Comparison of ENCODE assay signal across 16 cellular contexts in genomic region chrX:153989971-153990655, GRCh38. TPM values are rescaled to one million over a fixed set of nuclear protein-coding genes. Genes with fewer than 3 reads are reported as not detected.
DNase-seq lines count a peak whose midpoint lies in the region; ATAC-seq lines count a peak whose summit lies in the region.
"Had no signal": no experiment of that assay in that cellular context is flagged by ENCODE, and none has a peak within 500 bp of the region (broad histone marks: within the 10 kb centered on the region; RNA-seq: fewer than 3 reads in every experiment).

No MANE protein-coding gene starts in this region.

- no peak for DNase-seq in activated naive CD4-positive, alpha-beta T cell treated with anti-CD3 and anti-CD28 coated beads, Interleukin-2, amount 50 U/mL, for 72 hours (ENCODE audit: low spot score in 2 of 2)
- peak in 1 of 2 donors; percentile 33 for DNase-seq in stimulated activated naive CD8-positive, alpha-beta T cell treated with anti-CD3 and anti-CD28 coated beads, Interleukin-15, amount 100 ng/mL, for 72 hours
- DNase-seq: CD4-positive, CD25-positive, alpha-beta regulatory T cell; dermis blood vessel endothelial cell; H7; heart right ventricle; MG63; mucosa of descending colon; NCI-H1436 treated with DMSO at 0.1 percent for 48 hours; NCI-H2171; NCI-H69 had no signal

- H3K27ac Mint-ChIP-seq in activated naive CD4-positive, alpha-beta T cell treated with anti-CD3 and anti-CD28 coated beads, Interleukin-2, amount 50 U/mL, for 24 hours = peak overlapping the region; percentile 30
- peak overlapping the region in 1 of 2 donors; percentile 71 for H3K27ac Mint-ChIP-seq in activated naive CD4-positive, alpha-beta T cell treated with anti-CD3 and anti-CD28 coated beads, Interleukin-2, amount 50 U/mL, for 72 hours
- H3K27ac Mint-ChIP-seq in activated naive CD8-positive, alpha-beta T cell = peak overlapping the region; percentile 84
- peak overlapping the region; percentile 86 to 90 for H3K27ac Mint-ChIP-seq in stimulated activated naive CD8-positive, alpha-beta T cell treated with anti-CD3 and anti-CD28 coated beads, Interleukin-15, amount 100 ng/mL, for 72 hours

- no peak for ATAC-seq in activated naive CD4-positive, alpha-beta T cell treated with anti-CD3 and anti-CD28 coated beads, Interleukin-2, amount 50 U/mL, for 72 hours
- no peak for ATAC-seq in stimulated activated naive CD8-positive, alpha-beta T cell treated with anti-CD3 and anti-CD28 coated beads, Interleukin-15, amount 100 ng/mL, for 72 hours
- ATAC-seq in GM21619 (IDR thresholded peaks at IDR 0.05; ENCODE audit: unreplicated experiment) (no peak), GM18858 (IDR thresholded peaks at IDR 0.05; ENCODE audit: unreplicated experiment) (no peak)
- ATAC-seq: activated CD4-positive, CD25-positive, alpha-beta regulatory T cell treated with anti-CD3 and anti-CD28 coated beads, Interleukin-2, amount 50 U/mL, for 24 hours; heart right ventricle; mucosa of descending colon had no signal

- H3K4me1 Mint-ChIP-seq in activated naive CD4-positive, alpha-beta T cell treated with anti-CD3 and anti-CD28 coated beads, Interleukin-2, amount 50 U/mL, for 24 hours = peaks cover 24% of the 10 kb centered on the region
- H3K4me1 Mint-ChIP-seq in activated naive CD8-positive, alpha-beta T cell (ENCODE audit: low read depth) = peaks cover 23% of the 10 kb centered on the region
- H3K4me1 Mint-ChIP-seq in stimulated activated naive CD8-positive, alpha-beta T cell treated with anti-CD3 and anti-CD28 coated beads, Interleukin-15, amount 100 ng/mL, for 72 hours = peaks cover 22% of the 10 kb centered on the region

- H3K9me3 Mint-ChIP-seq in activated naive CD4-positive, alpha-beta T cell treated with anti-CD3 and anti-CD28 coated beads, Interleukin-2, amount 50 U/mL, for 24 hours = no peaks in the 10 kb centered on the region
- peaks cover 0 to 3% of the 10 kb centered on the region in 2 donors for H3K9me3 Mint-ChIP-seq in activated naive CD4-positive, alpha-beta T cell treated with anti-CD3 and anti-CD28 coated beads, Interleukin-2, amount 50 U/mL, for 72 hours
- H3K9me3 Mint-ChIP-seq in activated naive CD8-positive, alpha-beta T cell (ENCODE audit: low read depth) = no peaks in the 10 kb centered on the region
- no peaks in the 10 kb centered on the region for H3K9me3 Mint-ChIP-seq in stimulated activated naive CD8-positive, alpha-beta T cell treated with anti-CD3 and anti-CD28 coated beads, Interleukin-15, amount 100 ng/mL, for 72 hours
- H3K9me3 Mint-ChIP-seq: CD4-positive, CD25-positive, alpha-beta regulatory T cell had no signal

- H3K36me3 Mint-ChIP-seq in activated naive CD4-positive, alpha-beta T cell treated with anti-CD3 and anti-CD28 coated beads, Interleukin-2, amount 50 U/mL, for 24 hours = no peaks in the 10 kb centered on the region
- H3K36me3 Mint-ChIP-seq in activated naive CD4-positive, alpha-beta T cell treated with anti-CD3 and anti-CD28 coated beads, Interleukin-2, amount 50 U/mL, for 72 hours = no peaks in the 10 kb centered on the region
- H3K36me3 Mint-ChIP-seq in activated naive CD8-positive, alpha-beta T cell = no peaks in the 10 kb centered on the region
- H3K36me3 Mint-ChIP-seq: CD4-positive, CD25-positive, alpha-beta regulatory T cell had no signal

- peak overlapping the region; percentile 33 for H3K4me3 Mint-ChIP-seq in activated naive CD4-positive, alpha-beta T cell treated with anti-CD3 and anti-CD28 coated beads, Interleukin-2, amount 50 U/mL, for 24 hours
- H3K4me3 Mint-ChIP-seq in activated naive CD8-positive, alpha-beta T cell = peak overlapping the region; percentile 47
- peak overlapping the region; percentile 70 to 80 for H3K4me3 Mint-ChIP-seq in stimulated activated naive CD8-positive, alpha-beta T cell treated with anti-CD3 and anti-CD28 coated beads, Interleukin-15, amount 100 ng/mL, for 72 hours

- no peaks in the 10 kb centered on the region for H3K27me3 Mint-ChIP-seq in activated naive CD4-positive, alpha-beta T cell treated with anti-CD3 and anti-CD28 coated beads, Interleukin-2, amount 50 U/mL, for 24 hours
- no peaks in the 10 kb centered on the region for H3K27me3 Mint-ChIP-seq in activated naive CD8-positive, alpha-beta T cell
- no peaks in the 10 kb centered on the region for H3K27me3 Mint-ChIP-seq in stimulated activated naive CD8-positive, alpha-beta T cell treated with anti-CD3 and anti-CD28 coated beads, Interleukin-15, amount 100 ng/mL, for 72 hours
- H3K27me3 Mint-ChIP-seq: CD4-positive, CD25-positive, alpha-beta regulatory T cell had no signal

RNA-seq across cellular contexts. Expression of gene TMEM187, which starts 17.6 kb away (rescaled TPM):
- total RNA-seq in activated naive CD4-positive, alpha-beta T cell treated with anti-CD3 and anti-CD28 coated beads, Interleukin-2, amount 50 U/mL, for 72 hours = 1 to 10 TPM; 5.1 to 6.4 TPM

RNA-seq across cellular contexts. Expression of gene HCFC1, which starts 18.5 kb away (rescaled TPM):
- 100 to 1,000 TPM in 1 of 2 donors, 10 to 100 TPM in 1; 95.9 to 102 TPM for total RNA-seq in activated naive CD4-positive, alpha-beta T cell treated with anti-CD3 and anti-CD28 coated beads, Interleukin-2, amount 50 U/mL, for 72 hours

RNA-seq across cellular contexts. Expression of gene IRAK1, which starts 29.6 kb away (rescaled TPM):
- 100 to 1,000 TPM; 104 to 123 TPM for total RNA-seq in activated naive CD4-positive, alpha-beta T cell treated with anti-CD3 and anti-CD28 coated beads, Interleukin-2, amount 50 U/mL, for 72 hours

RNA-seq across cellular contexts. Expression of gene RENBP, which starts 45.7 kb away (rescaled TPM):
- total RNA-seq in activated naive CD4-positive, alpha-beta T cell treated with anti-CD3 and anti-CD28 coated beads, Interleukin-2, amount 50 U/mL, for 72 hours = 10 to 100 TPM; 14.8 to 16.1 TPM

RNA-seq across cellular contexts. Expression of gene NAA10, which starts 55.3 kb away (rescaled TPM):
- total RNA-seq in activated naive CD4-positive, alpha-beta T cell treated with anti-CD3 and anti-CD28 coated beads, Interleukin-2, amount 50 U/mL, for 72 hours = 100 to 1,000 TPM in 1 of 2 donors, 10 to 100 TPM in 1; 97.9 to 129 TPM
